8 cellular contexts compared by ENCODE assay signal in genomic region chr15:67146214-67146613, GRCh38.
A peak's percentile ranks its signal among the peaks of the same experiment; 100 is the strongest.
DNase-seq lines count a peak whose midpoint lies in the region; ATAC-seq, FAIRE-seq and TF ChIP-seq lines count a peak whose summit lies in the region.

No MANE protein-coding gene starts in this region.

- peak; percentile 9 for DNase-seq in DMS 273 treated with DMSO at 0.1 percent for 48 hours (lab: John Stamatoyannopoulos, UW)
- peak; percentile 71 for DNase-seq in RCC 7860 (ENCODE audit: low spot score)
- DNase-seq in esophagus muscularis mucosa (ENCODE audit: extremely low spot score) = no peak
- peak; percentile 60 to 80 (median 76) for DNase-seq in ovary
- no peak for DNase-seq in DMS114 treated with DMSO at 0.1 percent for 48 hours (lab: John Stamatoyannopoulos, UW; ENCODE audit: unreplicated experiment)
- DNase-seq in HEK293T (ENCODE audit: extremely low spot score) = no peak

- H3K4me3 ChIP-seq in esophagus muscularis mucosa (no peak overlapping the region), ovary (no peak overlapping the region)

- H3K4me1 ChIP-seq in esophagus muscularis mucosa = peaks cover 79 to 100% (median 97%) of the 10 kb centered on the region in 4 donors
- peaks cover 52% of the 10 kb centered on the region for H3K4me1 ChIP-seq in ovary (ENCODE audit: insufficient read depth)

- no peak for TF ChIP-seq EP300 in esophagus muscularis mucosa (IDR thresholded peaks at IDR 0.05)
- no peak for TF ChIP-seq EP300 in ovary (IDR thresholded peaks at IDR 0.05)

- H3K27me3 ChIP-seq in esophagus muscularis mucosa (no peaks in the 10 kb centered on the region), ovary (no peaks in the 10 kb centered on the region)

- H3K36me3 ChIP-seq in esophagus muscularis mucosa (no peaks in the 10 kb centered on the region), ovary (no peaks in the 10 kb centered on the region)

- H3K27ac ChIP-seq in esophagus muscularis mucosa (replicated peaks in 1 of 4) (peak overlapping the region; percentile 84 to 87 (median 86)), ovary (peak overlapping the region in 1 of 2 donors; percentile 69)

- 51% methylated on average over 6 of the region's 6 CpGs for WGBS in esophagus muscularis mucosa
- WGBS in ovary, 3 donors = 13 to 25% (median 14%) methylated on average over 6 of the region's 6 CpGs

- POLR2A ChIA-PET in HEK293T (lab: Yijun Ruan, JAX) = interaction anchor here (0.9 to 1.0 kb wide), 2 partner anchors 12 to 81 kb away, joined by 3 to 4 read pairs; partner anchors contain the start of gene SMAD3

- TF ChIP-seq CTCF in esophagus muscularis mucosa (IDR thresholded peaks at IDR 0.05) (no peak), ovary (IDR thresholded peaks at IDR 0.05) (no peak)

- ATAC-seq in HG02759 (IDR thresholded peaks at IDR 0.05; ENCODE audit: unreplicated experiment) (no peak), HG02763 (IDR thresholded peaks at IDR 0.05; ENCODE audit: unreplicated experiment) (no peak)

- intact Hi-C loops in esophagus muscularis mucosa (cut with DNase I) (no loop called here), ovary (cut with DNase I) (no loop called here)

- no peak for TF ChIP-seq POLR2A in esophagus muscularis mucosa (IDR thresholded peaks at IDR 0.05; ENCODE audit: low read depth)
- TF ChIP-seq POLR2A in ovary (IDR thresholded peaks at IDR 0.05) = no peak

- FAIRE-seq in RCC 7860 (lab: Jason Lieb, UNC) = peak; percentile 17

- H3K9me3 ChIP-seq in esophagus muscularis mucosa = no peaks in the 10 kb centered on the region
- H3K9me3 ChIP-seq in ovary = no peaks in the 10 kb centered on the region

- CTCF ChIA-PET in HEK293T (lab: Yijun Ruan, JAX) = no interaction called here

TF ChIP-seq in HEK293T, 16 proteins besides CTCF, POLR2A, EP300 and RAD21:
- TF ChIP-seq FOXA1 (IDR thresholded peaks at IDR 0.05) (no peak), HDGF (IDR thresholded peaks at IDR 0.05; ENCODE audit: borderline replicate concordance) (no peak), LEF1 (IDR thresholded peaks at IDR 0.05; ENCODE audit: borderline replicate concordance) (no peak), ELF4 (IDR thresholded peaks at IDR 0.05) (no peak), SUZ12 (IDR thresholded peaks at IDR 0.05) (no peak), TARDBP (IDR thresholded peaks at IDR 0.05) (no peak), FOXM1 (IDR thresholded peaks at IDR 0.05; ENCODE audit: borderline replicate concordance) (no peak), PKNOX1 (IDR thresholded peaks at IDR 0.05) (no peak), NFRKB (IDR thresholded peaks at IDR 0.05) (no peak), ARNT (IDR thresholded peaks at IDR 0.05) (no peak), L3MBTL2 (conservative IDR thresholded peaks at IDR 0.05) (no peak), BHLHE40 (IDR thresholded peaks at IDR 0.05; ENCODE audit: borderline replicate concordance) (no peak), CTBP1 (IDR thresholded peaks at IDR 0.05; ENCODE audit: borderline replicate concordance) (no peak), FOXK2 (IDR thresholded peaks at IDR 0.05) (no peak)
TF ChIP-seq in HEK293T: peak in this region for 0.

Comparison
In these comparisons a context has a peak if more than half of its experiments do, and no peak if none do; other contexts are left out.
1. DNase-seq: peak in DMS 273 treated with DMSO at 0.1 percent for 48 hours (single experiment), RCC 7860 (single experiment) and ovary (5 of 5); none in esophagus muscularis mucosa (single experiment), DMS114 treated with DMSO at 0.1 percent for 48 hours (single experiment) and HEK293T (single experiment).